ENCODE assay signal across 25 cellular contexts in genomic region chr20:50859161-50859560, GRCh38.
"Had no signal": no experiment of that assay in that cellular context is flagged by ENCODE, and none has a peak within 500 bp of the region (broad histone marks: within the 10 kb centered on the region; RNA-seq: fewer than 3 reads in every experiment).

No MANE protein-coding gene starts in this region.

- H3K27ac Mint-ChIP-seq: activated CD4-positive, alpha-beta T cell treated with anti-CD3 and anti-CD28 coated beads, Interleukin-2, amount 10 ng/mL, durations not matched to agents 24 days and 14 days; endodermal cell had no signal

- H3K4me1 ChIP-seq: colonic mucosa, lower lobe of right lung, prostate gland, right atrium auricular region, tibial artery, uterus had no signal

- H3K4me3 Mint-ChIP-seq: activated CD4-positive, alpha-beta T cell treated with anti-CD3 and anti-CD28 coated beads, Interleukin-2, amount 10 ng/mL, durations not matched to agents 24 days and 14 days; activated T-cell treated with anti-CD3 and anti-CD28 coated beads, Interleukin-2, amount 50 U/mL, for 4 hours; central memory CD8-positive, alpha-beta T cell; endodermal cell; neural crest cell had no signal

- ATAC-seq: activated T-cell treated with anti-CD3 and anti-CD28 coated beads, Interleukin-2, amount 50 U/mL, for 4 hours; lower lobe of right lung; stimulated activated naive CD8-positive, alpha-beta T cell treated with anti-CD3 and anti-CD28 coated beads, Interleukin-15, Interleukin-2, amounts not matched to agents 100 U/mL and 50 U/mL, for 24 hours had no signal

- H3K27me3 ChIP-seq: colonic mucosa, right atrium auricular region, tibial artery, uterus had no signal

- H3K4me1 Mint-ChIP-seq: central memory CD8-positive, alpha-beta T cell; neural crest cell had no signal

- H3K36me3 ChIP-seq: colonic mucosa, lower lobe of right lung, prostate gland, right atrium auricular region, tibial artery, uterus had no signal

- H3K9me3 Mint-ChIP-seq: activated CD4-positive, alpha-beta T cell treated with anti-CD3 and anti-CD28 coated beads, Interleukin-2, amount 10 ng/mL, durations not matched to agents 24 days and 14 days; activated T-cell treated with anti-CD3 and anti-CD28 coated beads, Interleukin-2, amount 50 U/mL, for 4 hours; central memory CD8-positive, alpha-beta T cell; endodermal cell; neural crest cell had no signal

- DNase-seq: activated CD4-positive, alpha-beta T cell treated with anti-CD3 and anti-CD28 coated beads, Interleukin-2, amount 10 ng/mL, durations not matched to agents 24 days and 14 days; activated CD8-positive, alpha-beta memory T cell treated with anti-CD3 and anti-CD28 coated beads, Interleukin-2, amount 50 U/mL, for 4 hours; activated naive CD4-positive, alpha-beta T cell treated with anti-CD3 and anti-CD28 coated beads, Interleukin-2, amount 50 U/mL, for 16 hours; activated T-cell treated with anti-CD3 and anti-CD28 coated beads, Interleukin-2, amount 50 U/mL, for 4 hours; aorta; colonic mucosa; endodermal cell; foreskin fibroblast; hypothalamus; islet precursor cell; lower lobe of right lung; midbrain; stimulated activated CD4-positive, alpha-beta T cell treated with anti-CD3 and anti-CD28 coated beads, Interleukin-12 subunit alpha, Interleukin-12 subunit beta, amount 100 ng/mL, for 4 hours; stimulated activated CD4-positive, alpha-beta T cell treated with anti-CD3 and anti-CD28 coated beads, Interleukin-1b, Interleukin-23, amount 100 ng/mL, for 48 hours; stimulated activated CD8-positive, alpha-beta memory T cell treated with anti-CD3 and anti-CD28 coated beads, Interleukin-4, amount 100 ng/mL, for 48 hours; stimulated activated naive CD8-positive, alpha-beta T cell treated with anti-CD3 and anti-CD28 coated beads, Interleukin-15, Interleukin-2, amounts not matched to agents 100 U/mL and 50 U/mL, for 24 hours; substantia nigra; T-helper 9 cell; tibial artery; uterus had no signal

- H3K4me3 ChIP-seq: colonic mucosa, lower lobe of right lung, prostate gland, right atrium auricular region, tibial artery, uterus had no signal

- H3K9me3 ChIP-seq: colonic mucosa, lower lobe of right lung, prostate gland, right atrium auricular region, tibial artery, uterus had no signal

- H3K27ac ChIP-seq: colonic mucosa, epithelial cell of prostate, lower lobe of right lung, prostate gland, right atrium auricular region, tibial artery, uterus had no signal

- H3K27me3 Mint-ChIP-seq: activated CD4-positive, alpha-beta T cell treated with anti-CD3 and anti-CD28 coated beads, Interleukin-2, amount 10 ng/mL, durations not matched to agents 24 days and 14 days; central memory CD8-positive, alpha-beta T cell had no signal
